15 cellular contexts compared by ENCODE assay signal in the genomic region with DNA sequence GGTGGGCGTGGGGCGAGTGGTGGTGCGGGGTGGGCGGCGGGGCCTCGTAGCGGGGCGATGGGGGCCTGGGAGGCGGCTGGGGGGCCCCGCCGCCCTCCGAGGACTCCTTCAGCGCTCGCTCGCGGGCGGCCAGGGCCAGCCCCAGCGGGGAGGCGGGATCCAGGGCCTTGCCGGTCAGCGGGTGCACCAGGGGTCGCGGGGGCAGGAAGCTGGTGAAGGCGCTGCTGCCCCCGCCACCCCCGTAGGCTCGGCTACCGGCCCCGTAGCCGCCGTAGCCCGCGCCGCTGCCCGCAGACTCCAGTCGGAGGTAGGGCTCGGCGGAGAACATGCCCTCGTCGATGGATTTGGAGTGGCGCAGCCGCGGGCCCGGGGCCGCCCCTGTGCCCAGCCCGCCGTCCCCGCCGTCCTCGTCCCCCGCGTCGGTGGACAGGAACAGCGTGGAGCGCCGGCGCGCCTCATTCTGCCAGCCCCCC. TPM values are rescaled to one million over a fixed set of nuclear protein-coding genes. Genes with fewer than 3 reads are reported as not detected.
DNase-seq lines count a peak whose midpoint lies in the region; ATAC-seq, FAIRE-seq and TF ChIP-seq lines count a peak whose summit lies in the region.
"Had no signal": no experiment of that assay in that cellular context is flagged by ENCODE, and none has a peak within 500 bp of the region (broad histone marks: within the 10 kb centered on the region; RNA-seq: fewer than 3 reads in every experiment).

No MANE protein-coding gene starts in this region.

- no peak for FAIRE-seq in A549 (lab: Jason Lieb, UNC)

- 3% methylated on average over 6 of the region's 58 CpGs for WGBS in A549 (ENCODE audit: missing lambda C conversion rate)
- WGBS in hepatocyte (ENCODE audit: low lambda C conversion rate, missing lambda C conversion rate), result 7% methylated on average over 3 of the region's 58 CpGs

- H3K4me3 ChIP-seq in A549, result peak overlapping the region; percentile 37
- H3K4me3 ChIP-seq in HUES6 (ENCODE audit: low read depth, low read length), result peak overlapping the region; percentile 38; the same call in 1 of the 2 replicates
- no peak overlapping the region for H3K4me3 ChIP-seq in hepatocyte
- H3K4me3 ChIP-seq in parathyroid adenoma (ENCODE audit: low read depth, low read length), result no peak overlapping the region
- H3K4me3 ChIP-seq: PC-9 had no signal

- H3K4me2 ChIP-seq in A549, result peak overlapping the region; percentile 79
- H3K4me2 ChIP-seq in hepatocyte, result peak overlapping the region; percentile 56
- H3K4me2 ChIP-seq in parathyroid adenoma (ENCODE audit: low read length), result peak overlapping the region; percentile 31
- H3K4me2 ChIP-seq: PC-9 had no signal

- CTCF ChIA-PET in A549 (lab: Yijun Ruan, JAX), result interaction anchor here (1.0 to 4.9 kb wide), 5 partner anchors 8 to 41 kb away, joined by 3 to 36 read pairs (median 23); no protein-coding TSS in a partner anchor

- TF ChIP-seq CTCF in A549 (IDR thresholded peaks at IDR 0.05) (no peak), hepatocyte (IDR thresholded peaks at IDR 0.05; ENCODE audit: poor library complexity) (no peak), parathyroid adenoma (IDR thresholded peaks at IDR 0.05) (no peak)

- POLR2A ChIA-PET in A549 (lab: Yijun Ruan, JAX), result no interaction called here

- TF ChIP-seq RAD21 in A549 (conservative IDR thresholded peaks at IDR 0.05 in 1 of 2, IDR thresholded peaks at IDR 0.05 in 1 of 2), result no peak

- peaks cover 30% of the 10 kb centered on the region for H3K4me1 ChIP-seq in A549
- H3K4me1 ChIP-seq in HUES6 (ENCODE audit: control insufficient read depth, insufficient read depth, low read length), result 0 out of 2 replicates have a peak, but pooled peaks cover 2% of the 10 kb centered on the region
- no peaks in the 10 kb centered on the region for H3K4me1 ChIP-seq in hepatocyte (ENCODE audit: insufficient read depth)
- H3K4me1 ChIP-seq in parathyroid adenoma, result no peaks in the 10 kb centered on the region

- TF ChIP-seq EP300 in A549 (IDR thresholded peaks at IDR 0.05), result no peak

- peaks cover 81% of the 10 kb centered on the region for H3K27me3 ChIP-seq in HUES6 (ENCODE audit: control insufficient read depth, insufficient read depth, low read length)
- H3K27me3 ChIP-seq in hepatocyte, result peaks cover 57% of the 10 kb centered on the region
- H3K27me3 ChIP-seq in parathyroid adenoma (ENCODE audit: control insufficient read depth, insufficient read depth, low read length), result peaks cover 3% of the 10 kb centered on the region

- DNase-seq in A549 (ENCODE audit: low read depth in 1 of 2, low spot score in 1 of 2) (no peak), hepatocyte (ENCODE audit: low spot score) (no peak), NCI-H524 (lab: John Stamatoyannopoulos, UW) (no peak), COLO668 (lab: John Stamatoyannopoulos, UW; ENCODE audit: unreplicated experiment) (no peak)
- DNase-seq in stimulated activated naive CD8-positive, alpha-beta T cell treated with anti-CD3 and anti-CD28 coated beads, Interleukin-15, Interleukin-2, amounts not matched to agents 100 U/mL and 50 U/mL, for 24 hours, result no peak
- no peak for DNase-seq in stimulated activated CD4-positive, alpha-beta T cell treated with anti-CD3 and anti-CD28 coated beads, Interleukin-4, amount 100 ng/mL, for 24 hours
- DNase-seq: 8988T, C1 segment of cervical spinal cord, KG1, NCI-H1436, NCI-H2029, NCI-H774, PC-9 had no signal

- H3K27ac ChIP-seq in A549, result peak overlapping the region in 1 of 2 experiments; percentile 66; a peak in 3 of 6 replicates
- no peak overlapping the region for H3K27ac ChIP-seq in HUES6 (ENCODE audit: low read depth, low read length)
- no peak overlapping the region for H3K27ac ChIP-seq in hepatocyte
- no peak overlapping the region for H3K27ac ChIP-seq in parathyroid adenoma
- H3K27ac ChIP-seq: PC-9 had no signal

- H3K9me3 ChIP-seq in A549, result no peaks in the 10 kb centered on the region
- peaks cover 5% of the 10 kb centered on the region for H3K9me3 ChIP-seq in HUES6 (ENCODE audit: control insufficient read depth, insufficient read depth, low read depth, low read length)
- H3K9me3 ChIP-seq in hepatocyte (ENCODE audit: low read depth), result no peaks in the 10 kb centered on the region
- H3K9me3 ChIP-seq in parathyroid adenoma (ENCODE audit: control insufficient read depth, low read length), result no peaks in the 10 kb centered on the region

- no peaks in the 10 kb centered on the region for H4K20me1 ChIP-seq in hepatocyte (ENCODE audit: insufficient read depth, poor library complexity, severe bottlenecking)

- peak in 1 of 2 experiments; percentile 14; a peak in 3 of 6 replicates for ATAC-seq in A549
- no peak for ATAC-seq in stimulated activated naive CD8-positive, alpha-beta T cell treated with anti-CD3 and anti-CD28 coated beads, Interleukin-15, Interleukin-2, amounts not matched to agents 100 U/mL and 50 U/mL, for 24 hours

- H3K9me2 ChIP-seq in hepatocyte (replicated peaks; ENCODE audit: insufficient read depth), result no peaks in the 10 kb centered on the region

- no peak for TF ChIP-seq POLR2A in A549 (IDR thresholded peaks at IDR 0.05; ENCODE audit: low read length)

- H3K36me3 ChIP-seq in HUES6 (ENCODE audit: control insufficient read depth, insufficient read depth, low read length) (no peaks in the 10 kb centered on the region), hepatocyte (replicated peaks; ENCODE audit: insufficient read depth, low read depth) (no peaks in the 10 kb centered on the region), parathyroid adenoma (ENCODE audit: control insufficient read depth, insufficient read depth, low read length) (no peaks in the 10 kb centered on the region)

- no peaks in the 10 kb centered on the region for H3K79me2 ChIP-seq in hepatocyte
- no peaks in the 10 kb centered on the region for H3K79me2 ChIP-seq in parathyroid adenoma

- H2AFZ ChIP-seq in hepatocyte, result no peak overlapping the region
- peak overlapping the region; percentile 42 for H2AFZ ChIP-seq in parathyroid adenoma
- H2AFZ ChIP-seq: PC-9 had no signal

- no peak overlapping the region for H3K9ac ChIP-seq in HUES6 (ENCODE audit: low read length)
- H3K9ac ChIP-seq in parathyroid adenoma, result no peak overlapping the region

TF ChIP-seq in A549, 52 proteins besides CTCF, POLR2A, EP300 and RAD21 (continues in another document):
- TF ChIP-seq NPAS2 (CRISPR knock-in tag; IDR thresholded peaks at IDR 0.05; ENCODE audit: borderline replicate concordance), result no peak
- TF ChIP-seq, protein P1, sequence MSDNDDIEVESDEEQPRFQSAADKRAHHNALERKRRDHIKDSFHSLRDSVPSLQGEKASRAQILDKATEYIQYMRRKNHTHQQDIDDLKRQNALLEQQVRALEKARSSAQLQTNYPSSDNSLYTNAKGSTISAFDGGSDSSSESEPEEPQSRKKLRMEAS (IDR thresholded peaks at IDR 0.05), result no peak
- TF ChIP-seq, protein P2, sequence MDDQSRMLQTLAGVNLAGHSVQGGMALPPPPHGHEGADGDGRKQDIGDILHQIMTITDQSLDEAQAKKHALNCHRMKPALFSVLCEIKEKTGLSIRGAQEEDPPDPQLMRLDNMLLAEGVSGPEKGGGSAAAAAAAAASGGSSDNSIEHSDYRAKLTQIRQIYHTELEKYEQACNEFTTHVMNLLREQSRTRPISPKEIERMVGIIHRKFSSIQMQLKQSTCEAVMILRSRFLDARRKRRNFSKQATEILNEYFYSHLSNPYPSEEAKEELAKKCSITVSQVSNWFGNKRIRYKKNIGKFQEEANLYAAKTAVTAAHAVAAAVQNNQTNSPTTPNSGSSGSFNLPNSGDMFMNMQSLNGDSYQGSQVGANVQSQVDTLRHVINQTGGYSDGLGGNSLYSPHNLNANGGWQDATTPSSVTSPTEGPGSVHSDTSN (IDR thresholded peaks at IDR 0.05), result no peak

RNA-seq across cellular contexts. Expression of a gene that starts 18.6 kb away (rescaled TPM):
- 1.8 and 2.1 TPM in 2 replicates for polyA plus RNA-seq in A549 (2011; rRNA removed)
- 5.7 and 5.8 TPM in 2 replicates for polyA plus RNA-seq in A549 (2012; cell fraction: cytosol; rRNA removed)
- polyA plus RNA-seq in A549 (2012; cell fraction: nucleus; rRNA removed), result 5.8 and 5.9 TPM in 2 replicates
- polyA plus RNA-seq in A549 (2017; fragmentation: RNase III; extraction: RNeasy Plus Mini Kit Qiagen cat#74134 plus additional on column Dnase treatment), result 7.9 to 9.5 TPM (median 8.2 TPM) in 3 replicates
- polyA minus RNA-seq in A549 (2011; rRNA and poly(A)+ RNA removed), result not detected in 2 replicates
- 2.2 and 4.1 TPM in 2 replicates for total RNA-seq in hepatocyte
- polyA plus RNA-seq in hepatocyte, result 12.4 and 14.7 TPM in 2 replicates
- total RNA-seq: PC-9 had no signal

RNA-seq across cellular contexts. Expression of a gene that starts 28.1 kb away (rescaled TPM):
- polyA plus RNA-seq in A549 (2011; rRNA removed) (0.25 and 0.29 TPM in 2 replicates), A549 (2017; fragmentation: RNase III; extraction: RNeasy Plus Mini Kit Qiagen cat#74134 plus additional on column Dnase treatment) (0.45 to 1.2 TPM (median 1.1 TPM) in 3 replicates), hepatocyte (2.2 and 4.3 TPM in 2 replicates)
- 0.24 and 0.30 TPM in 2 replicates for polyA plus RNA-seq in A549 (2012; cell fraction: cytosol; rRNA removed)
- polyA plus RNA-seq in A549 (2012; cell fraction: nucleus; rRNA removed), result 0.44 and 0.54 TPM in 2 replicates
- 0.44 TPM in 1 of 2 replicates, not detected in the other for polyA minus RNA-seq in A549 (2011; rRNA and poly(A)+ RNA removed)
- total RNA-seq in hepatocyte, result 0.48 and 1.5 TPM in 2 replicates
- total RNA-seq: PC-9 had no signal

RNA-seq across cellular contexts. Expression of a gene that starts 51.8 kb away (rescaled TPM):
- polyA plus RNA-seq in A549 (2011; rRNA removed) (0.01 and 0.04 TPM in 2 replicates), A549 (2017; fragmentation: RNase III; extraction: RNeasy Plus Mini Kit Qiagen cat#74134 plus additional on column Dnase treatment) (0.07 to 0.17 TPM (median 0.09 TPM) in 3 replicates), hepatocyte (0.56 and 1.4 TPM in 2 replicates)
- 0.04 and 0.06 TPM in 2 replicates for polyA plus RNA-seq in A549 (2012; cell fraction: cytosol; rRNA removed)
- 0.04 and 0.07 TPM in 2 replicates for polyA plus RNA-seq in A549 (2012; cell fraction: nucleus; rRNA removed)
- polyA minus RNA-seq in A549 (2011; rRNA and poly(A)+ RNA removed), result 0.41 TPM in 1 of 2 replicates, not detected in the other
- 0.24 and 2.3 TPM in 2 replicates for total RNA-seq in hepatocyte
- total RNA-seq: PC-9 had no signal

RNA-seq across cellular contexts. Expression of a gene that starts 55.4 kb away (rescaled TPM):
- polyA plus RNA-seq in A549 (2011; rRNA removed), result 1.4 and 1.5 TPM in 2 replicates
- 5.7 and 9.0 TPM in 2 replicates for polyA plus RNA-seq in A549 (2012; cell fraction: cytosol; rRNA removed)
- 9.7 and 13.1 TPM in 2 replicates for polyA plus RNA-seq in A549 (2012; cell fraction: nucleus; rRNA removed)
- 5.0 to 6.4 TPM (median 6.2 TPM) in 3 replicates for polyA plus RNA-seq in A549 (2017; fragmentation: RNase III; extraction: RNeasy Plus Mini Kit Qiagen cat#74134 plus additional on column Dnase treatment)
- 0.34 and 0.37 TPM in 2 replicates for polyA minus RNA-seq in A549 (2011; rRNA and poly(A)+ RNA removed)
- total RNA-seq in hepatocyte, result 27.6 and 30.3 TPM in 2 replicates
- 72.4 and 111 TPM in 2 replicates for polyA plus RNA-seq in hepatocyte
- total RNA-seq: PC-9 had no signal

Comparison
In these comparisons a context has a peak if more than half of its experiments do, and no peak if none do; other contexts are left out.
1. H3K4me3 ChIP-seq: peak in A549 (single experiment) and HUES6 (single experiment); none in hepatocyte (single experiment) and parathyroid adenoma (single experiment).
2. Peak in every context shown above with its lines, with median percentiles within 50 percentile points of each other: H3K4me2 ChIP-seq.